Comparison of ENCODE assay signal across 15 cellular contexts in the genomic region with DNA sequence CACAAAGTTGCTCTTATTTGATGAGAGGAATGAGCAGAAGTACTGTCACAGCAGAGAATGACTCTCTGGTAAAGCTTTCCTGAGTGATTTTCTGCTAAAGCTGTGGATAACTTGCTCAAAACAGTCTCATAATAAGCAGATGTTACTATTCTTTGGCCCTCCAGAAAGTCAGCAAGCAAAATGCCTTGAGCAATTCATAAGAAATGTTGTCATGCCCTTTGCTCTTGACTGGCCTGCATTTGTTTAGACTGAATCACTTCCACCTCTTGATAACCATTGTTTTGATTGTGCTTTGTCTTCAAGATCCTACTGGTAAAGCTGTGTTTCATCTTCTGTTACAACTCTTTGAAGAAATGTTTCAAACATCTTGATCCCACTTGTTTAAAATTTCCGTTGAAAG.
DNase-seq lines count a peak whose midpoint lies in the region; FAIRE-seq and TF ChIP-seq lines count a peak whose summit lies in the region.
"Had no signal": no experiment of that assay in that cellular context is flagged by ENCODE, and none has a peak within 500 bp of the region (broad histone marks: within the 10 kb centered on the region; RNA-seq: fewer than 3 reads in every experiment).

No MANE protein-coding gene starts in this region.

- H3K9ac ChIP-seq in GM23248, result no peak overlapping the region

- no peaks in the 10 kb centered on the region for H3K36me3 ChIP-seq in GM23248 (ENCODE audit: low read depth)
- H3K36me3 ChIP-seq: heart right ventricle had no signal

- no peak for DNase-seq in H54 (ENCODE audit: insufficient read length, low spot score)
- peak; percentile 5 to 78 for DNase-seq in SW 1271 (lab: John Stamatoyannopoulos, UW)
- peak; percentile 20 for DNase-seq in epithelial cell of proximal tubule (ENCODE audit: low read depth)
- DNase-seq in pons (ENCODE audit: low spot score), result peak; percentile 12
- DNase-seq in stimulated activated CD4-positive, alpha-beta T cell treated with anti-CD3 and anti-CD28 coated beads, Interleukin-12 subunit alpha, Interleukin-12 subunit beta, amount 100 ng/mL, for 4 hours, result no peak
- DNase-seq in GM23248, result no peak
- DNase-seq in ureter (ENCODE audit: low spot score), result no peak
- no peak for DNase-seq in NOMO-1 treated with dmso at 0.1 percent for 144 hours (lab: John Stamatoyannopoulos, UW; ENCODE audit: unreplicated experiment)
- DNase-seq: activated CD4-positive, CD25-positive, alpha-beta regulatory T cell; activated naive CD8-positive, alpha-beta T cell treated with anti-CD3 and anti-CD28 coated beads, Interleukin-2, amount 10 ng/mL, durations not matched to agents 7 days and 5 days; effector CD4-positive, alpha-beta T cell; heart right ventricle; left ventricle myocardium superior; NCI-H2081 had no signal

- FAIRE-seq in H54 (lab: Jason Lieb, UNC), result peak; percentile 81
- FAIRE-seq: K562 had no signal

- in situ Hi-C loops in GM23248 (cut with MboI), result no loop called here

- no peak overlapping the region for H3K27ac ChIP-seq in GM23248
- H3K27ac ChIP-seq: heart right ventricle had no signal

- H3K4me2 ChIP-seq in GM23248 (ENCODE audit: unreplicated experiment), result no peak overlapping the region

- no peaks in the 10 kb centered on the region for H3K9me3 ChIP-seq in GM23248 (ENCODE audit: low read depth)

- no peaks in the 10 kb centered on the region for H3K9me2 ChIP-seq in GM23248 (ENCODE audit: insufficient read depth)

- H3K4me1 ChIP-seq in GM23248 (ENCODE audit: insufficient read depth), result no peaks in the 10 kb centered on the region
- H3K4me1 ChIP-seq: heart right ventricle had no signal

- H4K20me1 ChIP-seq in GM23248 (ENCODE audit: insufficient read depth), result no peaks in the 10 kb centered on the region

- no peaks in the 10 kb centered on the region for H3F3A ChIP-seq in GM23248 (ENCODE audit: insufficient read depth)

- H3K4me3 ChIP-seq in epithelial cell of proximal tubule (ENCODE audit: low read depth, low read length) (no peak overlapping the region), GM23248 (no peak overlapping the region)
- H3K4me3 ChIP-seq: heart right ventricle, K562 had no signal

- no peaks in the 10 kb centered on the region for H3K79me2 ChIP-seq in GM23248 (ENCODE audit: insufficient read depth)

- WGBS in GM23248 (ENCODE audit: low coverage in 1 of 2, low lambda C conversion rate in 2 of 2, missing lambda C conversion rate in 2 of 2), 2 experiments, result 0% methylated on average over 1 of the region's 1 CpG

- TF ChIP-seq POLR2A in H54 (IDR thresholded peaks at IDR 0.05; ENCODE audit: low read depth, low read length), result no peak

- TF ChIP-seq CTCF in epithelial cell of proximal tubule (conservative IDR thresholded peaks at IDR 0.05; ENCODE audit: low read depth, low read length), result no peak

- no peaks in the 10 kb centered on the region for H3K27me3 ChIP-seq in GM23248 (replicated peaks; ENCODE audit: insufficient read depth)
- H3K27me3 ChIP-seq: heart right ventricle had no signal

- no peak overlapping the region for H2AFZ ChIP-seq in GM23248

Comparison
In these comparisons a context has a peak if more than half of its experiments do, and no peak if none do; other contexts are left out.
1. DNase-seq: peak in SW 1271 (2 of 2), epithelial cell of proximal tubule (single experiment) and pons (single experiment); none in H54 (single experiment), stimulated activated CD4-positive, alpha-beta T cell treated with anti-CD3 and anti-CD28 coated beads, Interleukin-12 subunit alpha, Interleukin-12 subunit beta, amount 100 ng/mL, for 4 hours (single experiment), GM23248 (single experiment), ureter (single experiment) and NOMO-1 treated with dmso at 0.1 percent for 144 hours (single experiment).